Comparison of ENCODE assay signal across 8 cellular contexts in genomic region chr7:73005356-73005692, GRCh38. TPM values are rescaled to one million over a fixed set of nuclear protein-coding genes. Genes with fewer than 3 reads are reported as not detected.
DNase-seq lines count a peak whose midpoint lies in the region; ATAC-seq, FAIRE-seq and TF ChIP-seq lines count a peak whose summit lies in the region.
"Not testable (repeated sequence)": the region's sequence is repeated elsewhere in the genome, so short reads cannot be mapped to it uniquely, and the experiment has no call there.

No MANE protein-coding gene starts in this region.

- H3K27me3 ChIP-seq in OCI-LY3 (ENCODE audit: low read depth, low read length); H1 (replicated peaks in 1 of 4; ENCODE audit: control insufficient read depth in 3 of 4, extremely low read depth in 1 of 4, insufficient read depth in 3 of 4, low read length in 3 of 4); lower lobe of right lung (ENCODE audit: low read depth); upper lobe of right lung: not testable (repeated sequence)

- TF ChIP-seq EP300 in H1 (IDR thresholded peaks at IDR 0.05; ENCODE audit: borderline replicate concordance in 1 of 2, low read depth in 2 of 2, low read length in 2 of 2), result not testable (repeated sequence)

- not testable (repeated sequence) for TF ChIP-seq RAD21 in H1 (IDR thresholded peaks at IDR 0.05 in 1 of 2, conservative IDR thresholded peaks at IDR 0.05 in 1 of 2; ENCODE audit: low read depth in 2 of 2, low read length in 2 of 2)

- not testable (repeated sequence) for H4K20me1 ChIP-seq in OCI-LY3 (ENCODE audit: insufficient read depth, low read length); H1 (replicated peaks in 1 of 2; ENCODE audit: control insufficient read depth in 1 of 2, insufficient read depth in 2 of 2, low read length in 2 of 2)

- not testable (repeated sequence) for H4K8ac ChIP-seq in H1 (ENCODE audit: extremely low read depth, insufficient read depth, low read length)

- not testable (repeated sequence) for H2BK5ac ChIP-seq in H1 (ENCODE audit: low read depth, low read length)

- ATAC-seq in GM19023 (IDR thresholded peaks at IDR 0.05; ENCODE audit: unreplicated experiment) (peak; percentile 76), HG02884 (IDR thresholded peaks at IDR 0.05; ENCODE audit: unreplicated experiment) (peak; percentile 45), lower lobe of right lung (peak; percentile 97 to 99), upper lobe of right lung (peak; percentile 97)

- H2BK20ac ChIP-seq in H1 (ENCODE audit: low read length), result not testable (repeated sequence)

- H3K9me3 ChIP-seq in OCI-LY3 (ENCODE audit: insufficient read depth, low read length); H1 (ENCODE audit: insufficient read depth in 2 of 2, low read depth in 1 of 2, low read length in 1 of 2); lower lobe of right lung; upper lobe of right lung: not testable (repeated sequence)

- DNase-seq in activated T-cell treated with anti-CD3 and anti-CD28 coated beads for 48 hours (ENCODE audit: low read depth) (peak; percentile 76), H1 (ENCODE audit: low read depth in 1 of 2, low spot score in 2 of 2) (peak in 1 of 2 experiments; percentile 81), lower lobe of right lung (peak; percentile 89), upper lobe of right lung (peak; percentile 93)
- peak; percentile 71 for DNase-seq in stimulated activated CD4-positive, alpha-beta T cell treated with anti-CD3 and anti-CD28 coated beads, Interleukin-12 subunit alpha, Interleukin-12 subunit beta, amount 100 ng/mL, for 4 hours

- not testable (repeated sequence) for H2AFZ ChIP-seq in OCI-LY3 (ENCODE audit: low read depth, low read length); H1 (ENCODE audit: low read length)

- H3K56ac ChIP-seq in H1 (replicated peaks; ENCODE audit: insufficient read length, low read depth, low read length), result not testable (repeated sequence)

- H3K4me3 ChIP-seq in OCI-LY3 (ENCODE audit: low read length) (peak overlapping the region; percentile 77), H1 (ENCODE audit: extremely low read depth in 1 of 4, insufficient read depth in 2 of 4, low read depth in 3 of 4, low read length in 4 of 4) (peak overlapping the region; percentile 26 to 66 (median 43); a peak in 6 of 8 replicates), lower lobe of right lung (peak overlapping the region; percentile 62), upper lobe of right lung (peak overlapping the region; percentile 61)

- not testable (repeated sequence) for H2BK15ac ChIP-seq in H1 (ENCODE audit: low read length)

- intact Hi-C loops in lower lobe of right lung (cut with DNase I); upper lobe of right lung (cut with DNase I): not testable (repeated sequence)

- H4K91ac ChIP-seq in H1 (replicated peaks; ENCODE audit: insufficient read length, low read length), result not testable (repeated sequence)

- H3K79me2 ChIP-seq in OCI-LY3 (ENCODE audit: low read length); H1 (ENCODE audit: control insufficient read depth in 1 of 2, insufficient read depth in 2 of 2, low read length in 2 of 2): not testable (repeated sequence)

- H3K4me2 ChIP-seq in OCI-LY3 (ENCODE audit: low read length), result not testable (repeated sequence)
- H3K4me2 ChIP-seq in H1 (ENCODE audit: insufficient read depth in 1 of 2, low read depth in 2 of 2, low read length in 2 of 2), result peak overlapping the region in 1 of 2 experiments; percentile 28; a peak in 1 of 4 replicates

- not testable (repeated sequence) for TF ChIP-seq POLR2A in H1 (IDR thresholded peaks at IDR 0.05; ENCODE audit: control extremely low read depth in 1 of 2, low read depth in 2 of 2, low read length in 2 of 2)

- peak overlapping the region; percentile 63; the same call in 1 of the 2 replicates for H3K9ac ChIP-seq in OCI-LY3 (ENCODE audit: low read length)
- H3K9ac ChIP-seq in H1 (replicated peaks in 1 of 4; ENCODE audit: extremely low read depth in 1 of 4, low read depth in 3 of 4, low read length in 3 of 4), result not testable (repeated sequence)

- H3K23me2 ChIP-seq in H1 (ENCODE audit: low read depth, low read length), result not testable (repeated sequence)

- H4K5ac ChIP-seq in H1 (ENCODE audit: insufficient read length, low read depth, low read length), result not testable (repeated sequence)

- H3K4me1 ChIP-seq in OCI-LY3 (ENCODE audit: low read length); H1 (replicated peaks in 1 of 4; ENCODE audit: control insufficient read depth in 3 of 4, insufficient read depth in 4 of 4, low read length in 3 of 4): not testable (repeated sequence)
- H3K4me1 ChIP-seq in lower lobe of right lung (peaks cover 10% of the 10 kb centered on the region), upper lobe of right lung (peaks cover 11% of the 10 kb centered on the region)

- not testable (repeated sequence) for H2BK120ac ChIP-seq in H1 (replicated peaks; ENCODE audit: low read depth, low read length)

- H3K79me1 ChIP-seq in H1 (ENCODE audit: low read depth, low read length), result not testable (repeated sequence)

- not testable (repeated sequence) for H3K18ac ChIP-seq in H1 (ENCODE audit: extremely low read depth, low read length)

- POLR2A ChIA-PET in H1 (lab: Charles Lee; ENCODE audit: partially characterized antibody), result not testable (repeated sequence)

- 0% methylated on average over 14 of the region's 30 CpGs; no CpG with 5 or more reads in 1 of the 2 experiments for WGBS in H1 (ENCODE audit: extremely low coverage in 1 of 2, insufficient coverage in 1 of 2, insufficient read length in 1 of 2, insufficient replicate concordance in 2 of 2, low coverage in 1 of 2, low lambda C conversion rate in 2 of 2, missing lambda C conversion rate in 1 of 2), 2 experiments

- H3K36me3 ChIP-seq in OCI-LY3 (replicated peaks; ENCODE audit: low read depth, low read length); H1 (ENCODE audit: control insufficient read depth in 2 of 4, insufficient read depth in 4 of 4, low read length in 3 of 4); lower lobe of right lung; upper lobe of right lung: not testable (repeated sequence)

- CTCF ChIA-PET in H1 (lab: Charles Lee; ENCODE audit: partially characterized antibody), result not testable (repeated sequence)

- not testable (repeated sequence) for H2BK12ac ChIP-seq in H1 (ENCODE audit: low read depth, low read length)

- not testable (repeated sequence) for FAIRE-seq in H1 (lab: Jason Lieb, UNC)

- not testable (repeated sequence) for H2AK5ac ChIP-seq in H1 (ENCODE audit: low read depth, low read length)

- H3K4ac ChIP-seq in H1 (replicated peaks; ENCODE audit: insufficient read length, low read depth, low read length), result not testable (repeated sequence)

- H3K23ac ChIP-seq in H1 (ENCODE audit: insufficient read length), result not testable (repeated sequence)

- H3K14ac ChIP-seq in H1 (ENCODE audit: insufficient read length), result not testable (repeated sequence)

- H3K27ac ChIP-seq in OCI-LY3 (ENCODE audit: low read length) (peak overlapping the region; percentile 61), lower lobe of right lung (peak overlapping the region; percentile 88), upper lobe of right lung (peak overlapping the region; percentile 91)
- H3K27ac ChIP-seq in H1 (ENCODE audit: low read depth, low read length), result not testable (repeated sequence)

- TF ChIP-seq CTCF in OCI-LY3 (IDR thresholded peaks at IDR 0.05; ENCODE audit: low read depth, low read length); H1 (IDR thresholded peaks at IDR 0.05; ENCODE audit: control extremely low read depth in 1 of 3, insufficient read depth in 1 of 3, low read depth in 1 of 3, low read length in 3 of 3); lower lobe of right lung (IDR thresholded peaks at IDR 0.05); upper lobe of right lung (IDR thresholded peaks at IDR 0.05): not testable (repeated sequence)

RNA-seq across cellular contexts. Expression of gene SPDYE8, which starts 24.2 kb away (rescaled TPM):
- total RNA-seq in H1 (2021; fragmentation: NEBNext Ultra II Directional; extraction: Animal tissue kit (Norgen Biotek cat#: 25700)), result not detected in 2 replicates
- not detected in 2 replicates for polyA plus RNA-seq in H1 (2011; rRNA removed)
- polyA plus RNA-seq in H1 (2011; cell fraction: cytosol; rRNA removed), result not detected
- not detected for polyA plus RNA-seq in H1 (2011; cell fraction: nucleus; rRNA removed)
- polyA plus RNA-seq in H1 (2012, experiment 1 of 2), result 0.16 to 0.44 TPM (median 0.20 TPM) in 4 replicates
- polyA plus RNA-seq in H1 (2012, experiment 2 of 2), result not detected
- polyA plus RNA-seq in H1 (2013, experiment 1 of 2), result not detected
- polyA plus RNA-seq in H1 (2013, experiment 2 of 2), result not detected
- polyA minus RNA-seq in H1 (2011; rRNA and poly(A)+ RNA removed), result not detected in 2 replicates
- polyA minus RNA-seq in H1 (2011; cell fraction: cytosol; rRNA and poly(A)+ RNA removed), result not detected
- polyA minus RNA-seq in H1 (2011; cell fraction: nucleus; rRNA and poly(A)+ RNA removed), result not detected
- not detected for total RNA-seq in lower lobe of right lung
- not detected for total RNA-seq in upper lobe of right lung

RNA-seq across cellular contexts. Expression of gene TRIM74, which starts 36.1 kb away (rescaled TPM):
- total RNA-seq in H1 (2021; fragmentation: NEBNext Ultra II Directional; extraction: Animal tissue kit (Norgen Biotek cat#: 25700)), result 0.52 TPM in 1 of 2 replicates, not detected in the other
- polyA plus RNA-seq in H1 (2011; rRNA removed), result not detected in 2 replicates
- polyA plus RNA-seq in H1 (2011; cell fraction: cytosol; rRNA removed), result 0.12 TPM
- polyA plus RNA-seq in H1 (2011; cell fraction: nucleus; rRNA removed), result 0.16 TPM
- polyA plus RNA-seq in H1 (2012, experiment 1 of 2), result 0.28 to 0.42 TPM in 2 of 4 replicates, not detected in the others
- not detected for polyA plus RNA-seq in H1 (2012, experiment 2 of 2)
- polyA plus RNA-seq in H1 (2013, experiment 1 of 2), result 0.04 TPM
- polyA plus RNA-seq in H1 (2013, experiment 2 of 2), result not detected
- not detected in 2 replicates for polyA minus RNA-seq in H1 (2011; rRNA and poly(A)+ RNA removed)
- not detected for polyA minus RNA-seq in H1 (2011; cell fraction: cytosol; rRNA and poly(A)+ RNA removed)
- polyA minus RNA-seq in H1 (2011; cell fraction: nucleus; rRNA and poly(A)+ RNA removed), result not detected
- 1.1 TPM for total RNA-seq in lower lobe of right lung
- total RNA-seq in upper lobe of right lung, result not detected

RNA-seq across cellular contexts. Expression of gene SPDYE11, which starts 52.4 kb away (rescaled TPM):
- total RNA-seq in H1 (2021; fragmentation: NEBNext Ultra II Directional; extraction: Animal tissue kit (Norgen Biotek cat#: 25700)), result not detected in 2 replicates
- not detected in 2 replicates for polyA plus RNA-seq in H1 (2011; rRNA removed)
- not detected for polyA plus RNA-seq in H1 (2011; cell fraction: cytosol; rRNA removed)
- not detected for polyA plus RNA-seq in H1 (2011; cell fraction: nucleus; rRNA removed)
- 0.27 to 0.50 TPM (median 0.32 TPM) in 4 replicates for polyA plus RNA-seq in H1 (2012, experiment 1 of 2)
- not detected for polyA plus RNA-seq in H1 (2012, experiment 2 of 2)
- not detected for polyA plus RNA-seq in H1 (2013, experiment 1 of 2)
- polyA plus RNA-seq in H1 (2013, experiment 2 of 2), result not detected
- not detected in 2 replicates for polyA minus RNA-seq in H1 (2011; rRNA and poly(A)+ RNA removed)
- polyA minus RNA-seq in H1 (2011; cell fraction: cytosol; rRNA and poly(A)+ RNA removed), result not detected
- polyA minus RNA-seq in H1 (2011; cell fraction: nucleus; rRNA and poly(A)+ RNA removed), result not detected
- total RNA-seq in lower lobe of right lung (not detected), upper lobe of right lung (not detected)

Comparison
In these comparisons a context has a peak if more than half of its experiments do, and no peak if none do; other contexts are left out.
1. ATAC-seq: peak in every context shown above with its lines; median percentile 98 in lower lobe of right lung; 97 in upper lobe of right lung; 76 in GM19023; 45 in HG02884.